In genomic region chr17:8089728-8090127, GRCh38 we compare ENCODE assay signal across 9 cellular contexts. TPM values are rescaled to one million over a fixed set of nuclear protein-coding genes. Genes with fewer than 3 reads are reported as not detected.
"Had no signal": no experiment of that assay in that cellular context is flagged by ENCODE, and none has a peak within 500 bp of the region (broad histone marks: within the 10 kb centered on the region; RNA-seq: fewer than 3 reads in every experiment).

No MANE protein-coding gene starts in this region.

- FAIRE-seq: HTR-8/SVneo had no signal

- H3K36me3 Mint-ChIP-seq: IgD-negative memory B cell had no signal

- H3K9me3 Mint-ChIP-seq: H9, IgD-negative memory B cell had no signal

- DNase-seq: GM23248, GOT3, H9, HCEC 1CT, KG1 had no signal

- H3K27ac Mint-ChIP-seq: H9 had no signal

- H3K4me3 Mint-ChIP-seq: H9 had no signal

RNA-seq across cellular contexts. Expression of gene ALOX12B, which starts 2.2 kb away (rescaled TPM):
- total RNA-seq: GM23248, H4, HT-29 had no signal
- polyA plus RNA-seq: GM23248 had no signal

RNA-seq across cellular contexts. Expression of gene ALOXE3, which starts 28.6 kb away (rescaled TPM):
- total RNA-seq: H4, HT-29 had no signal
- polyA plus RNA-seq: IgD-negative memory B cell had no signal

RNA-seq across cellular contexts. Expression of gene HES7, which starts 34.2 kb away (rescaled TPM):
- total RNA-seq: GM23248 had no signal
- polyA plus RNA-seq: GM23248, IgD-negative memory B cell had no signal

RNA-seq across cellular contexts. Expression of gene ALOX15B, which starts 50.9 kb away (rescaled TPM):
- total RNA-seq: GM23248, H4, H9, HT-29 had no signal
- polyA plus RNA-seq: GM23248, IgD-negative memory B cell had no signal
